In genomic region chr7:131358636-131359035, GRCh38 we compare ENCODE assay signal across 19 cellular contexts. TPM values are rescaled to one million over a fixed set of nuclear protein-coding genes. Genes with fewer than 3 reads are reported as not detected.
DNase-seq lines count a peak whose midpoint lies in the region; ATAC-seq, FAIRE-seq and TF ChIP-seq lines count a peak whose summit lies in the region.
"Had no signal": no experiment of that assay in that cellular context is flagged by ENCODE, and none has a peak within 500 bp of the region (broad histone marks: within the 10 kb centered on the region; RNA-seq: fewer than 3 reads in every experiment).

No MANE protein-coding gene starts in this region.

- no peak overlapping the region for H3K27ac Mint-ChIP-seq in CD4-positive, CD25-positive, alpha-beta regulatory T cell
- no peak overlapping the region for H3K27ac Mint-ChIP-seq in activated T-helper 17 cell treated with anti-CD3 and anti-CD28 coated beads, Interleukin-2, amount 50 U/mL, for 72 hours
- peak overlapping the region in 1 of 9 donors; percentile 19 for H3K27ac Mint-ChIP-seq in naive thymus-derived CD4-positive, alpha-beta T cell

- TF ChIP-seq POLR2A in GM12891 (IDR thresholded peaks at IDR 0.05; ENCODE audit: low read depth, low read length) (no peak), ovary (IDR thresholded peaks at IDR 0.05) (no peak)

- no peaks in the 10 kb centered on the region for H3K9me3 ChIP-seq in CD4-positive, CD25-positive, alpha-beta regulatory T cell (ENCODE audit: control insufficient read depth in 2 of 2, low read length in 2 of 2)
- H3K9me3 ChIP-seq in naive thymus-derived CD4-positive, alpha-beta T cell (ENCODE audit: control insufficient read depth in 2 of 3, low read length in 3 of 3) = no peaks in the 10 kb centered on the region
- no peaks in the 10 kb centered on the region for H3K9me3 ChIP-seq in ovary
- H3K9me3 ChIP-seq: BE2C, left ventricle myocardium inferior, mucosa of descending colon, transverse colon had no signal

- H3K36me3 ChIP-seq in CD4-positive, CD25-positive, alpha-beta regulatory T cell (ENCODE audit: control insufficient read depth, insufficient read depth, low read length) = peaks cover 5% of the 10 kb centered on the region
- H3K36me3 ChIP-seq in naive thymus-derived CD4-positive, alpha-beta T cell (ENCODE audit: control insufficient read depth in 2 of 3, insufficient read depth in 3 of 3, low read length in 3 of 3) = no peaks in the 10 kb centered on the region
- H3K36me3 ChIP-seq in ovary = no peaks in the 10 kb centered on the region
- H3K36me3 ChIP-seq: BE2C, heart left ventricle, left ventricle myocardium inferior, transverse colon had no signal

- TF ChIP-seq CTCF in ovary (IDR thresholded peaks at IDR 0.05) = no peak

- peaks cover 53 to 82% (median 75%) of the 10 kb centered on the region in 4 donors for H3K4me1 Mint-ChIP-seq in CD4-positive, CD25-positive, alpha-beta regulatory T cell
- peaks cover 43% of the 10 kb centered on the region for H3K4me1 Mint-ChIP-seq in activated T-helper 17 cell treated with anti-CD3 and anti-CD28 coated beads, Interleukin-2, amount 50 U/mL, for 72 hours
- peaks cover 53 to 100% (median 89%) of the 10 kb centered on the region in 7 donors for H3K4me1 Mint-ChIP-seq in naive thymus-derived CD4-positive, alpha-beta T cell

- H3K4me3 ChIP-seq in CD4-positive, CD25-positive, alpha-beta regulatory T cell (ENCODE audit: low read depth, low read length) = peak overlapping the region; percentile 45
- H3K4me3 ChIP-seq in naive thymus-derived CD4-positive, alpha-beta T cell (ENCODE audit: low read length) = no peak overlapping the region
- H3K4me3 ChIP-seq in ovary = no peak overlapping the region
- H3K4me3 ChIP-seq: heart left ventricle, left ventricle myocardium inferior, mucosa of descending colon, transverse colon had no signal

- CTCF ChIA-PET in naive thymus-derived CD4-positive, alpha-beta T cell (lab: Charles Lee) = interaction anchor here (1.2 kb wide), 1 partner anchor 13 kb away, joined by 3 read pairs; no protein-coding TSS in a partner anchor

- no peaks in the 10 kb centered on the region for H3K27me3 Mint-ChIP-seq in CD4-positive, CD25-positive, alpha-beta regulatory T cell
- no peaks in the 10 kb centered on the region for H3K27me3 Mint-ChIP-seq in activated T-helper 17 cell treated with anti-CD3 and anti-CD28 coated beads, Interleukin-2, amount 50 U/mL, for 72 hours
- H3K27me3 Mint-ChIP-seq in naive thymus-derived CD4-positive, alpha-beta T cell = no peaks in the 10 kb centered on the region

- no peaks in the 10 kb centered on the region for H3K27me3 ChIP-seq in CD4-positive, CD25-positive, alpha-beta regulatory T cell (ENCODE audit: control insufficient read depth, insufficient read depth, low read length)
- no peaks in the 10 kb centered on the region for H3K27me3 ChIP-seq in naive thymus-derived CD4-positive, alpha-beta T cell (ENCODE audit: control insufficient read depth in 2 of 2, insufficient read depth in 2 of 2, low read length in 2 of 2)
- no peaks in the 10 kb centered on the region for H3K27me3 ChIP-seq in ovary
- H3K27me3 ChIP-seq: BE2C, heart left ventricle, transverse colon had no signal

- no peaks in the 10 kb centered on the region for H3K9me3 Mint-ChIP-seq in CD4-positive, CD25-positive, alpha-beta regulatory T cell
- no peaks in the 10 kb centered on the region for H3K9me3 Mint-ChIP-seq in activated T-helper 17 cell treated with anti-CD3 and anti-CD28 coated beads, Interleukin-2, amount 50 U/mL, for 72 hours
- no peaks in the 10 kb centered on the region for H3K9me3 Mint-ChIP-seq in naive thymus-derived CD4-positive, alpha-beta T cell

- 89 to 97% (median 95%) methylated on average over 3 of the region's 3 CpGs for WGBS in ovary, 3 donors

- no peak for ATAC-seq in CD4-positive, CD25-positive, alpha-beta regulatory T cell (ENCODE audit: low read depth in 2 of 2)
- ATAC-seq in activated T-helper 17 cell treated with anti-CD3 and anti-CD28 coated beads, Interleukin-2, amount 50 U/mL, for 72 hours (replicated peaks) = no peak
- no peak for ATAC-seq in naive thymus-derived CD4-positive, alpha-beta T cell
- ATAC-seq: heart left ventricle, mucosa of descending colon had no signal

- no peak overlapping the region for H3K27ac ChIP-seq in CD4-positive, CD25-positive, alpha-beta regulatory T cell (ENCODE audit: insufficient read depth, low read length, poor library complexity, severe bottlenecking)
- no peak overlapping the region for H3K27ac ChIP-seq in naive thymus-derived CD4-positive, alpha-beta T cell (ENCODE audit: low read depth, low read length)
- no peak overlapping the region for H3K27ac ChIP-seq in ovary
- H3K27ac ChIP-seq: HL-60, left ventricle myocardium inferior had no signal

- POLR2A ChIA-PET in naive thymus-derived CD4-positive, alpha-beta T cell (lab: Charles Lee) = no interaction called here

- intact Hi-C loops in naive thymus-derived CD4-positive, alpha-beta T cell (cut with micrococcal nuclease) = no loop called here
- intact Hi-C loops in ovary (cut with DNase I) = no loop called here

- H3K4me1 ChIP-seq in CD4-positive, CD25-positive, alpha-beta regulatory T cell (ENCODE audit: control insufficient read depth, insufficient read depth, low read length, poor library complexity, severe bottlenecking) = peaks cover 43% of the 10 kb centered on the region
- peaks cover 20 to 44% of the 10 kb centered on the region in 2 donors for H3K4me1 ChIP-seq in naive thymus-derived CD4-positive, alpha-beta T cell (ENCODE audit: control insufficient read depth in 2 of 2, insufficient read depth in 2 of 2, low read length in 2 of 2)
- peaks cover 7% of the 10 kb centered on the region for H3K4me1 ChIP-seq in ovary (ENCODE audit: insufficient read depth)
- H3K4me1 ChIP-seq: BE2C had no signal

- peaks cover 4% of the 10 kb centered on the region for H3K36me3 Mint-ChIP-seq in CD4-positive, CD25-positive, alpha-beta regulatory T cell
- H3K36me3 Mint-ChIP-seq in activated T-helper 17 cell treated with anti-CD3 and anti-CD28 coated beads, Interleukin-2, amount 50 U/mL, for 72 hours (ENCODE audit: low read depth) = no peaks in the 10 kb centered on the region
- peaks cover 0 to 11% (median 0%) of the 10 kb centered on the region in 5 donors for H3K36me3 Mint-ChIP-seq in naive thymus-derived CD4-positive, alpha-beta T cell

- no peak for DNase-seq in CD4-positive, CD25-positive, alpha-beta regulatory T cell
- no peak for DNase-seq in GM12891 (ENCODE audit: insufficient read length, low spot score)
- no peak for DNase-seq in naive thymus-derived CD4-positive, alpha-beta T cell
- no peak for DNase-seq in ovary
- DNase-seq in NCI-H128 (lab: John Stamatoyannopoulos, UW; ENCODE audit: unreplicated experiment) = no peak
- no peak for DNase-seq in activated naive CD4-positive, alpha-beta T cell treated with Interleukin-2 at 50 U/mL for 16 hours
- DNase-seq: activated CD4-positive, alpha-beta T cell treated with anti-CD3 and anti-CD28 coated beads for 1 hour; BE2C; effector CD8-positive, alpha-beta T cell; HCEC 1CT; heart left ventricle; left ventricle myocardium inferior; mucosa of descending colon; NCI-H187; NCI-H345; T1000; transverse colon had no signal

- H3K4me3 Mint-ChIP-seq in CD4-positive, CD25-positive, alpha-beta regulatory T cell = peak overlapping the region; percentile 25 to 63 (median 34)
- H3K4me3 Mint-ChIP-seq in activated T-helper 17 cell treated with anti-CD3 and anti-CD28 coated beads, Interleukin-2, amount 50 U/mL, for 72 hours = peak overlapping the region; percentile 8
- peak overlapping the region in 8 of 10 donors; percentile 10 to 80 (median 48) for H3K4me3 Mint-ChIP-seq in naive thymus-derived CD4-positive, alpha-beta T cell

- no peak for TF ChIP-seq EP300 in ovary (IDR thresholded peaks at IDR 0.05)

- no peak for FAIRE-seq in GM12891 (lab: Jason Lieb, UNC)

TF ChIP-seq in GM12891, 5 proteins besides CTCF, POLR2A, EP300 and RAD21:
- TF ChIP-seq PAX5 (IDR thresholded peaks at IDR 0.05; ENCODE audit: insufficient read depth, low read length, severe bottlenecking) = no peak
- TF ChIP-seq SPI1 (IDR thresholded peaks at IDR 0.05; ENCODE audit: low read depth, low read length) = peak; percentile 65; the same call in 1 of the 2 replicates

RNA-seq across cellular contexts. Expression of gene MKLN1, which starts 31.0 kb away (rescaled TPM):
- 58.9 TPM for total RNA-seq in CD4-positive, CD25-positive, alpha-beta regulatory T cell
- 10 to 100 TPM; 24.5 to 36.6 (median 32.3) TPM for polyA plus RNA-seq in CD4-positive, CD25-positive, alpha-beta regulatory T cell
- 19.4 TPM for polyA plus RNA-seq in GM12891 (2012; ENCODE audit: low read depth, missing spikeins)
- total RNA-seq in activated T-helper 17 cell treated with anti-CD3 and anti-CD28 coated beads, Interleukin-2, amount 50 U/mL, for 72 hours = 10 to 100 TPM; 49.5 to 70.1 TPM
- total RNA-seq in naive thymus-derived CD4-positive, alpha-beta T cell = 10 to 100 TPM; 42.0 to 69.8 (median 59.3) TPM
- 10 to 100 TPM; 30.8 to 36.2 TPM for polyA plus RNA-seq in naive thymus-derived CD4-positive, alpha-beta T cell
- 10 to 100 TPM; 46.6 to 87.1 (median 73.6) TPM for total RNA-seq in ovary
- polyA plus RNA-seq in ovary = 10 to 100 TPM; 12.7 to 26.5 TPM
